8 cellular contexts compared by ENCODE assay signal in the genomic region with DNA sequence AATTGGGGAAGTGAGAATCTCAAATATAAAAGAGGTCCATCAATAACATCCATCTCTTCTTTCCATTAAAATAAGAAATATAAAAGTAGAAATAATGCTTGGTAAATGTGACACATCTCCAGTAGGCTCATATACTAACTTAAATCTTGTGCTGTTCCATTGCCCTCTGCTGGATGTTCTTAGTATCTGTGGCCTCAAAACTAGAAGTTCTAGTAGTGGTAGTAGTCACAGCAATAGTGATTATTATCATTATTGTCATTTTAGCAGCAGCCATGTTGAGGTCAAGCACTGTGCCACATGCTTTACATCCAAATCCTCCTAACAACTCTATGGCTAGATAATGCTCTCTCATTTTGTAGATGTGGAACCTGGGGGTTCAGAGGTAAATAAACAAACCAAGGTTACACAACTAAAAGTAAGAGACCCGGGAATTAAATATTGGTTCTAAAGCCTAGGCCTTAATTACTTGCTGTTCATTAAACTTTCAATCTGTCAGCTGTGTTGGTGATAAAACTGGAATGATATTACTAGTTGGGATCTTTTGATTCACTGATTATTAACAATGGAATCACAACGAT. TPM values are rescaled to one million over a fixed set of nuclear protein-coding genes. Genes with fewer than 3 reads are reported as not detected.
DNase-seq lines count a peak whose midpoint lies in the region; ATAC-seq and TF ChIP-seq lines count a peak whose summit lies in the region.

No MANE protein-coding gene starts in this region.

- no peak overlapping the region for H3K4me3 Mint-ChIP-seq in Caco-2 (ENCODE audit: unreplicated experiment)
- H3K4me3 Mint-ChIP-seq in activated naive CD8-positive, alpha-beta T cell treated with anti-CD3 and anti-CD28 coated beads, Interleukin-2, amount 10 ng/mL, durations not matched to agents 7 days and 5 days = no peak overlapping the region

- no peaks in the 10 kb centered on the region for H3K9me3 ChIP-seq in Caco-2

- no peaks in the 10 kb centered on the region for H3K9me3 Mint-ChIP-seq in Caco-2 (ENCODE audit: unreplicated experiment)
- H3K9me3 Mint-ChIP-seq in activated naive CD8-positive, alpha-beta T cell treated with anti-CD3 and anti-CD28 coated beads, Interleukin-2, amount 10 ng/mL, durations not matched to agents 7 days and 5 days = peaks cover 2% of the 10 kb centered on the region

- H3K27ac Mint-ChIP-seq in Caco-2 (ENCODE audit: unreplicated experiment) = no peak overlapping the region
- no peak overlapping the region for H3K27ac Mint-ChIP-seq in activated naive CD8-positive, alpha-beta T cell treated with anti-CD3 and anti-CD28 coated beads, Interleukin-2, amount 10 ng/mL, durations not matched to agents 7 days and 5 days

- H3K36me3 Mint-ChIP-seq in Caco-2 (ENCODE audit: insufficient read depth, unreplicated experiment) = no peaks in the 10 kb centered on the region
- H3K36me3 Mint-ChIP-seq in activated naive CD8-positive, alpha-beta T cell treated with anti-CD3 and anti-CD28 coated beads, Interleukin-2, amount 10 ng/mL, durations not matched to agents 7 days and 5 days = peaks cover 7% of the 10 kb centered on the region

- H3K27me3 ChIP-seq in Caco-2 (replicated peaks; ENCODE audit: control insufficient read depth, insufficient read depth, low read length) = no peaks in the 10 kb centered on the region

- no TSS peak for BruUV-seq in Caco-2 (replicated peaks; lab: Mats Ljungman, UMichigan)

- POLR2A ChIA-PET in Caco-2 (lab: Charles Lee) = no interaction called here
- POLR2A ChIA-PET in activated naive CD8-positive, alpha-beta T cell treated with anti-CD3 and anti-CD28 coated beads, Interleukin-2, amount 10 ng/mL, durations not matched to agents 7 days and 5 days (lab: Charles Lee) = interaction anchor here (1.1 kb wide), 2 partner anchors 186 kb away, joined by 3 to 6 read pairs; a partner anchor contains a TSS

- no peak overlapping the region for H3K4me3 ChIP-seq in Caco-2 (ENCODE audit: low read depth, low read length)

- no peaks in the 10 kb centered on the region for H3K4me1 ChIP-seq in Caco-2

- H3K27me3 Mint-ChIP-seq in Caco-2 (ENCODE audit: insufficient read depth, unreplicated experiment) = no peaks in the 10 kb centered on the region
- H3K27me3 Mint-ChIP-seq in activated naive CD8-positive, alpha-beta T cell treated with anti-CD3 and anti-CD28 coated beads, Interleukin-2, amount 10 ng/mL, durations not matched to agents 7 days and 5 days = no peaks in the 10 kb centered on the region

- CTCF ChIA-PET in Caco-2 (lab: Charles Lee) = interaction anchor here (1.4 kb wide), 1 partner anchor 226 kb away, joined by 9 read pairs; a partner anchor contains a TSS

- intact Hi-C loops in Caco-2 (cut with micrococcal nuclease; ENCODE audit: unreplicated experiment) = loop anchor here (1.0 kb wide), 4 partner anchors 82 to 382 kb away; no protein-coding TSS in a partner anchor
- intact Hi-C loops in Right ventricle myocardium superior (cut with DNase I) = loop anchor here (5.0 to 10.0 kb wide), 2 partner anchors 195 to 227 kb away; a partner anchor contains a TSS

- ATAC-seq in GM19035 (IDR thresholded peaks at IDR 0.05; ENCODE audit: unreplicated experiment) (peak; percentile 48), HG03565 (IDR thresholded peaks at IDR 0.05; ENCODE audit: unreplicated experiment) (peak; percentile 49), Right ventricle myocardium superior (ENCODE audit: poor library complexity) (peak; percentile 69), HG03097 (IDR thresholded peaks at IDR 0.05; ENCODE audit: low FRiP score, unreplicated experiment) (no peak)
- ATAC-seq in activated naive CD8-positive, alpha-beta T cell treated with anti-CD3 and anti-CD28 coated beads, Interleukin-2, amount 10 ng/mL, durations not matched to agents 7 days and 5 days (ENCODE audit: low read depth) = peak; percentile 62

- no peaks in the 10 kb centered on the region for H3K36me3 ChIP-seq in Caco-2 (ENCODE audit: control insufficient read depth, insufficient read depth, low read length)

- TF ChIP-seq CTCF in Caco-2 (IDR thresholded peaks at IDR 0.05; ENCODE audit: insufficient read depth in 1 of 2, low read depth in 1 of 2, low read length in 1 of 2, severe bottlenecking in 1 of 2, unreplicated experiment in 1 of 2) = peak; percentile 67 to 74

- no peaks in the 10 kb centered on the region for H3K4me1 Mint-ChIP-seq in Caco-2 (ENCODE audit: low read depth, unreplicated experiment)
- H3K4me1 Mint-ChIP-seq in activated naive CD8-positive, alpha-beta T cell treated with anti-CD3 and anti-CD28 coated beads, Interleukin-2, amount 10 ng/mL, durations not matched to agents 7 days and 5 days = peaks cover 10% of the 10 kb centered on the region

- DNase-seq in Caco-2 = peak; percentile 35 to 47
- peak; percentile 30 for DNase-seq in NCI-H526 treated with DMSO at 0.1 percent for 48 hours (lab: John Stamatoyannopoulos, UW)
- no peak for DNase-seq in activated naive CD8-positive, alpha-beta T cell treated with anti-CD3 and anti-CD28 coated beads, Interleukin-2, amount 10 ng/mL, durations not matched to agents 7 days and 5 days
- DNase-seq in Right ventricle myocardium superior = no peak
- DNase-seq in putamen (ENCODE audit: low spot score) = peak; percentile 65

RNA-seq across cellular contexts. Expression of a gene that starts 20.2 kb away (rescaled TPM):
- not detected in 2 replicates for total RNA-seq in Caco-2 (2022)
- 10 to 100 TPM; 27.8 to 29.8 TPM for total RNA-seq in activated naive CD8-positive, alpha-beta T cell treated with anti-CD3 and anti-CD28 coated beads, Interleukin-2, amount 10 ng/mL, durations not matched to agents 7 days and 5 days
- not detected for total RNA-seq in Right ventricle myocardium superior

RNA-seq across cellular contexts. Expression of a gene that starts 42.2 kb away (rescaled TPM):
- total RNA-seq in Caco-2 (2022) = 50.7 and 52.3 TPM in 2 replicates
- total RNA-seq in activated naive CD8-positive, alpha-beta T cell treated with anti-CD3 and anti-CD28 coated beads, Interleukin-2, amount 10 ng/mL, durations not matched to agents 7 days and 5 days = 10 to 100 TPM; 63.5 to 65.7 TPM
- total RNA-seq in Right ventricle myocardium superior = 37.6 TPM

RNA-seq across cellular contexts. Expression of a gene that starts 42.3 kb away (rescaled TPM):
- total RNA-seq in Caco-2 (2022) (18.6 and 19.1 TPM in 2 replicates), Right ventricle myocardium superior (13.7 TPM)
- total RNA-seq in activated naive CD8-positive, alpha-beta T cell treated with anti-CD3 and anti-CD28 coated beads, Interleukin-2, amount 10 ng/mL, durations not matched to agents 7 days and 5 days = 10 to 100 TPM; 16.4 to 18.1 TPM

Comparison
In these comparisons a context has a peak if more than half of its experiments do, and no peak if none do; other contexts are left out.
1. DNase-seq: peak in Caco-2 (2 of 2), NCI-H526 treated with DMSO at 0.1 percent for 48 hours (single experiment) and putamen (single experiment); none in activated naive CD8-positive, alpha-beta T cell treated with anti-CD3 and anti-CD28 coated beads, Interleukin-2, amount 10 ng/mL, durations not matched to agents 7 days and 5 days (single experiment) and Right ventricle myocardium superior (single experiment).
2. RNA of a gene that starts 20.2 kb away (total RNA-seq): 27.8 to 29.8 TPM in activated naive CD8-positive, alpha-beta T cell treated with anti-CD3 and anti-CD28 coated beads, Interleukin-2, amount 10 ng/mL, durations not matched to agents 7 days and 5 days; not detected in Right ventricle myocardium superior (single experiment) and not detected in Caco-2; every median in the first group is over 10 times any median in the second.